Comparison of ENCODE assay signal across 11 cellular contexts in the genomic region with DNA sequence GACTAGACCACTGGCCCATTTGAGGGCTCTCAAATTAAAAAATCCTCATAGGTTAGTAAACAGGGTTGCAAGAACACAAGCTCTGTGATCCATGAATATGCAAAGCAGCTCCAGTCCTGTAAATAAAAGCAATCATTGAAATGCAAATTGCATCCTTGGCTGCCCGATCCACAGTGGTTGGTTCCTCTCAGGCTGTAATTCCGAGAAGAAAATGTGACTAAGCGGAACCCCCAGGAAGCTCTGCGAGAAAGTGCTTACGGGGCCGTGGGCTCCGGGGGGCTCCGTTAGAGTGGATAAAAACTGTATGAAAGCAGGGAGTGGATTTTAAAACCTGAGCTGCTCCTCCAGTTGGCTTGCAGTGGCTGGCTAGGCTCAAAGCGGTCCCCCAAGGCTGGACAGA. TPM values are rescaled to one million over a fixed set of nuclear protein-coding genes. Genes with fewer than 3 reads are reported as not detected.
A peak's percentile ranks its signal among the peaks of the same experiment; 100 is the strongest.
DNase-seq lines count a peak whose midpoint lies in the region; ATAC-seq lines count a peak whose summit lies in the region.
"Had no signal": no experiment of that assay in that cellular context is flagged by ENCODE, and none has a peak within 500 bp of the region (broad histone marks: within the 10 kb centered on the region; RNA-seq: fewer than 3 reads in every experiment).

No MANE protein-coding gene starts in this region.

- peak overlapping the region; percentile 71 for H3K4me3 ChIP-seq in right cardiac atrium (ENCODE audit: low read length)

- intact Hi-C loops in right cardiac atrium (cut with DNase I) (loop anchor here in 1 of 4 donors (5.0 kb wide), 2 partner anchors 40 to 165 kb away; a partner anchor contains a TSS), left ventricle myocardium superior (cut with micrococcal nuclease) (no loop called here)

- DNase-seq in right cardiac atrium: peak in 1 of 3 donors; percentile 19
- no peak for DNase-seq in left ventricle myocardium superior
- peak in 35 of 51 donors; percentile 14 to 84 (median 54) for DNase-seq in hypothalamus (lab: John Stamatoyannopoulos, UW)
- DNase-seq in occipital lobe (lab: John Stamatoyannopoulos, UW): peak; percentile 45
- no peak for DNase-seq in GF-D8 (lab: John Stamatoyannopoulos, UW)
- DNase-seq in D341Med (ENCODE audit: low spot score): no peak
- no peak for DNase-seq in activated T-cell treated with anti-CD3 and anti-CD28 coated beads, Interleukin-2, amount 50 U/mL, for 48 hours
- DNase-seq: NCI-H2107, PC-3, T1000 had no signal

- no peaks in the 10 kb centered on the region for H3K27me3 ChIP-seq in right cardiac atrium (ENCODE audit: control insufficient read depth, insufficient read depth)

- WGBS in right cardiac atrium: 46% methylated on average over 9 of the region's 9 CpGs

- H3K9me3 ChIP-seq in right cardiac atrium (ENCODE audit: control insufficient read depth, low read length): no peaks in the 10 kb centered on the region

- ATAC-seq in right cardiac atrium: no peak
- ATAC-seq in left ventricle myocardium superior: no peak
- no peak for ATAC-seq in HG02885 (IDR thresholded peaks at IDR 0.05; ENCODE audit: poor library complexity, unreplicated experiment)
- ATAC-seq: PC-3 had no signal

- H3K27ac ChIP-seq in right cardiac atrium (ENCODE audit: low read length): peak overlapping the region; percentile 13

- peaks cover 11% of the 10 kb centered on the region for H3K4me1 ChIP-seq in right cardiac atrium (ENCODE audit: control insufficient read depth, insufficient read depth, low read length)

RNA-seq across cellular contexts. Expression of a gene that starts 2.5 kb away (rescaled TPM):
- total RNA-seq in right cardiac atrium (10 to 100 TPM; 56.4 to 86.8 (median 84.5) TPM), left ventricle myocardium superior (103 TPM), occipital lobe (39.3 TPM)
- polyA plus RNA-seq in right cardiac atrium: 70.6 TPM

Comparison
In these comparisons a context has a peak if more than half of its experiments do, and no peak if none do; other contexts are left out.
1. DNase-seq: peak in hypothalamus (35 of 51) and occipital lobe (single experiment); none in left ventricle myocardium superior (single experiment), GF-D8 (single experiment), D341Med (single experiment) and activated T-cell treated with anti-CD3 and anti-CD28 coated beads, Interleukin-2, amount 50 U/mL, for 48 hours (0 of 2).